9 cellular contexts compared by ENCODE assay signal in the genomic region with DNA sequence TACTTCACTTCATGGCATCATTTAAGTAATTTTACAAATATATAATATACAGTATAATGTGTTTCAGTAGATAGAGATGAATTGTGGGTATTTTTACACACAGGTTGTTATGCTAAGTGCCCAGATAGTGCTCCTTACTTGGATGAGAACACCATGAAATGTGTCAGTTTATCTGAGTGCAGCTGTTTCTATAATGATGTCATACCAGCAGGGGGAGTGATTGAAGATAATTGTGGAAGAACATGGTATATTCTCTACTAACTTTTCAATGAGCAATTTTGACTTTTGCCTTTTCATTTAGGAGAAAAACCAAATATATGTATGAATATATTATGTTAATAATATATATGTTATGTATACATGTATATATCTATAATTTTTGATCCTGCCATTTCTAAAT.
DNase-seq lines count a peak whose midpoint lies in the region; ATAC-seq and TF ChIP-seq lines count a peak whose summit lies in the region.
"Had no signal": no experiment of that assay in that cellular context is flagged by ENCODE, and none has a peak within 500 bp of the region (broad histone marks: within the 10 kb centered on the region; RNA-seq: fewer than 3 reads in every experiment).

No MANE protein-coding gene starts in this region.

- intact Hi-C loops in lower leg skin (cut with DNase I; ENCODE audit: low total_unique reads) (no loop called here), tibial artery (cut with DNase I; ENCODE audit: low total_unique reads) (no loop called here)

- H3K4me1 ChIP-seq in osteoblast (ENCODE audit: insufficient read depth, low read length) (no peaks in the 10 kb centered on the region), tibial artery (no peaks in the 10 kb centered on the region)

- H3K4me3 ChIP-seq in osteoblast (ENCODE audit: insufficient read depth, low read length) (no peak overlapping the region), lower leg skin (ENCODE audit: low read depth, poor library complexity, severe bottlenecking) (no peak overlapping the region), tibial artery (no peak overlapping the region)
- H3K4me3 ChIP-seq: BLaER1 had no signal

- H2AFZ ChIP-seq in osteoblast (ENCODE audit: low read length) = no peak overlapping the region

- no peak for TF ChIP-seq POLR2A in lower leg skin (IDR thresholded peaks at IDR 0.05)

- H3K27me3 ChIP-seq in osteoblast (ENCODE audit: insufficient read depth, low read length) = no peaks in the 10 kb centered on the region
- H3K27me3 ChIP-seq in tibial artery = no peaks in the 10 kb centered on the region
- H3K27me3 ChIP-seq: BLaER1 had no signal

- no peaks in the 10 kb centered on the region for H4K20me1 ChIP-seq in osteoblast (ENCODE audit: insufficient read depth, low read length)
- H4K20me1 ChIP-seq: BLaER1 had no signal

- H3K79me2 ChIP-seq in osteoblast (ENCODE audit: insufficient read depth, low read length) = no peaks in the 10 kb centered on the region

- TF ChIP-seq CTCF in VCaP (conservative IDR thresholded peaks at IDR 0.05) (peak; percentile 73), osteoblast (IDR thresholded peaks at IDR 0.05; ENCODE audit: extremely low read depth, low read depth, low read length) (peak; percentile 37), lower leg skin (IDR thresholded peaks at IDR 0.05) (no peak), tibial artery (IDR thresholded peaks at IDR 0.05) (no peak)

- DNase-seq in NCI-H2081 (lab: John Stamatoyannopoulos, UW) (peak; percentile 8 to 46), NCI-H2081 treated with DMSO at 0.1 percent for 48 hours (lab: John Stamatoyannopoulos, UW) (no peak), osteoblast (ENCODE audit: insufficient read length, low spot score, missing footprints) (peak; percentile 31), lower leg skin (ENCODE audit: low spot score in 2 of 2) (no peak), KG1 (lab: John Stamatoyannopoulos, UW) (no peak), tibial artery (no peak)

- H3K9me3 ChIP-seq in osteoblast (ENCODE audit: low read depth, low read length) (no peaks in the 10 kb centered on the region), tibial artery (no peaks in the 10 kb centered on the region)
- H3K9me3 ChIP-seq: BLaER1 had no signal

- ATAC-seq in HG03520 (IDR thresholded peaks at IDR 0.05; ENCODE audit: unreplicated experiment) = peak; percentile 65

- no peak overlapping the region for H3K4me2 ChIP-seq in osteoblast (ENCODE audit: insufficient read depth, low read length)
- H3K4me2 ChIP-seq: BLaER1 had no signal

- H3K36me3 ChIP-seq in osteoblast (ENCODE audit: insufficient read depth, low read length) (no peaks in the 10 kb centered on the region), tibial artery (no peaks in the 10 kb centered on the region)
- H3K36me3 ChIP-seq: BLaER1 had no signal

- H3K27ac ChIP-seq in VCaP (no peak overlapping the region), osteoblast (ENCODE audit: low read depth, low read length) (no peak overlapping the region), tibial artery (no peak overlapping the region)
- H3K27ac ChIP-seq: BLaER1 had no signal

Comparison
In these comparisons a context has a peak if more than half of its experiments do, and no peak if none do; other contexts are left out.
1. DNase-seq: peak in NCI-H2081 (2 of 2) and osteoblast (single experiment); none in NCI-H2081 treated with DMSO at 0.1 percent for 48 hours (single experiment), lower leg skin (0 of 2), KG1 (single experiment) and tibial artery (0 of 2).
2. CTCF ChIP-seq: peak in VCaP (single experiment) and osteoblast (single experiment); none in lower leg skin (0 of 3) and tibial artery (0 of 2).